Comparison of ENCODE assay signal across 30 cellular contexts in the genomic region with DNA sequence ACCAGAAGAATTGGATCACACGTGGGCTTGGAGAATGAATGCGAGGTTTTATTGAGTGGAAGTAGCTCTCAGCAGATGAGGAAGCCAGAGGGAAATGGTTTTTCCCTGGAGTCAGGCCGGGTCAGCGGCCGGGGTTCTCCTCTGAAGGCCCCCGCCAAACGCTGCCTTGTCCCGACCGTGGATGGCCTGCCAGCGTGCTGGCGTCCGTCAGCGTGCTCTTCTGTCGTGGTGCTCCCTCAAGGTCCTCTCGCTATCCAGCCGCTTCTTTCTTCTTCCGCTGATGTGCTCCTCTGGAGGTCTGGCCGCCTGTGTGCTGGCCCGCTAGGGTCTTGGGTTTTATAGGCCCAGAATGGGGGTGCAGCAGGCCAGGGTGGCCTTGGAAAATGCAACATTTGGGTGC.
"Had no signal": no experiment of that assay in that cellular context is flagged by ENCODE, and none has a peak within 500 bp of the region (broad histone marks: within the 10 kb centered on the region; RNA-seq: fewer than 3 reads in every experiment).

No MANE protein-coding gene starts in this region.

- H3K27me3 ChIP-seq: adrenal gland, body of pancreas, breast epithelium, Peyer's patch had no signal

- H3K4me3 Mint-ChIP-seq: activated CD4-positive, alpha-beta memory T cell treated with anti-CD3 and anti-CD28 coated beads for 36 hours; activated naive CD4-positive, alpha-beta T cell treated with anti-CD3 and anti-CD28 coated beads for 36 hours; activated T-cell treated with anti-CD3 and anti-CD28 coated beads, Interleukin-2, amount 50 U/mL, for 4 hours; activated T-helper 1 cell treated with anti-CD3 and anti-CD28 coated beads, Interleukin-12 subunit alpha, Interleukin-12 subunit beta, Interleukin-2, Interleukin-4 antibody, amounts not matched to agents 30 ng/mL and 10 ng/mL and 1 ng/mL, durations not matched to agents 14 hours and 24 hours and 36 hours; T-helper 2 cell treated with Interferon-gamma antibody and Interleukin-4, amounts not matched to agents 5 μg/mL and 100 μg/mL, for 36 hours had no signal

- H3K27me3 Mint-ChIP-seq: activated CD4-positive, alpha-beta memory T cell treated with anti-CD3 and anti-CD28 coated beads for 36 hours had no signal

- H3K36me3 Mint-ChIP-seq: activated CD4-positive, alpha-beta memory T cell treated with anti-CD3 and anti-CD28 coated beads for 36 hours; activated naive CD4-positive, alpha-beta T cell treated with anti-CD3 and anti-CD28 coated beads, Interleukin-2, amount 50 U/mL, for 72 hours had no signal

- H3K9me3 Mint-ChIP-seq: activated CD4-positive, alpha-beta memory T cell treated with anti-CD3 and anti-CD28 coated beads for 36 hours; activated naive CD4-positive, alpha-beta T cell treated with anti-CD3 and anti-CD28 coated beads for 36 hours; activated naive CD4-positive, alpha-beta T cell treated with anti-CD3 and anti-CD28 coated beads, Interleukin-2, amount 50 U/mL, for 72 hours; activated T-helper 1 cell treated with anti-CD3 and anti-CD28 coated beads, Interleukin-12 subunit alpha, Interleukin-12 subunit beta, Interleukin-2, Interleukin-4 antibody, amounts not matched to agents 30 ng/mL and 10 ng/mL and 1 ng/mL, durations not matched to agents 14 hours and 24 hours and 36 hours; T-helper 2 cell treated with Interferon-gamma antibody and Interleukin-4, amounts not matched to agents 5 μg/mL and 100 μg/mL, for 36 hours had no signal

- FAIRE-seq: astrocyte, TTC549 had no signal

- H3K27ac Mint-ChIP-seq: activated CD4-positive, alpha-beta memory T cell treated with anti-CD3 and anti-CD28 coated beads for 36 hours; activated naive CD4-positive, alpha-beta T cell treated with anti-CD3 and anti-CD28 coated beads for 36 hours; activated naive CD4-positive, alpha-beta T cell treated with anti-CD3 and anti-CD28 coated beads, Interleukin-2, amount 50 U/mL, for 72 hours; activated T-helper 1 cell treated with anti-CD3 and anti-CD28 coated beads, Interleukin-12 subunit alpha, Interleukin-12 subunit beta, Interleukin-2, Interleukin-4 antibody, amounts not matched to agents 30 ng/mL and 10 ng/mL and 1 ng/mL, durations not matched to agents 14 hours and 24 hours and 36 hours; T-helper 2 cell treated with Interferon-gamma antibody and Interleukin-4, amounts not matched to agents 5 μg/mL and 100 μg/mL, for 36 hours had no signal

- H3K36me3 ChIP-seq: adrenal gland, breast epithelium, Peyer's patch had no signal

- H3K4me1 ChIP-seq: adrenal gland, body of pancreas, breast epithelium, Peyer's patch had no signal

- H3K9me3 ChIP-seq: adrenal gland, body of pancreas, breast epithelium, Peyer's patch had no signal

- H3K4me3 ChIP-seq: adrenal gland, body of pancreas, breast epithelium, Peyer's patch had no signal

- H3K27ac ChIP-seq: adrenal gland, body of pancreas, breast epithelium, Peyer's patch, RWPE1 had no signal

- ATAC-seq: activated CD4-positive, CD25-positive, alpha-beta regulatory T cell treated with anti-CD3 and anti-CD28 coated beads, Interleukin-2, amount 50 U/mL, for 24 hours; activated naive CD4-positive, alpha-beta T cell treated with anti-CD3 and anti-CD28 coated beads, Interleukin-2, amount 50 U/mL, for 72 hours; activated T-cell treated with anti-CD3 and anti-CD28 coated beads, Interleukin-2, amount 50 U/mL, for 4 hours; body of pancreas; PC-3; Right ventricle myocardium inferior had no signal

- DNase-seq: activated CD4-positive, alpha-beta memory T cell treated with anti-CD3 and anti-CD28 coated beads for 36 hours; activated CD4-positive, alpha-beta T cell treated with anti-CD3 and anti-CD28 coated beads for 4 hours; activated CD4-positive, alpha-beta T cell treated with anti-CD3 and anti-CD28 coated beads, Interleukin-2, amount 50 U/mL, for 1 hour; activated CD8-positive, alpha-beta memory T cell treated with anti-CD3 and anti-CD28 coated beads, Interleukin-2, amount 50 U/mL, for 4 hours; activated gamma-delta T cell treated with Interleukin-2 at 50 U/mL for 16 hours; activated naive CD4-positive, alpha-beta T cell treated with anti-CD3 and anti-CD28 coated beads for 36 hours; activated T-cell treated with anti-CD3 and anti-CD28 coated beads for 4 hours; activated T-cell treated with anti-CD3 and anti-CD28 coated beads, Interleukin-2, amount 50 U/mL, for 4 hours; adrenal gland; body of pancreas; NCI-H1105; NCI-H1417 treated with DMSO at 0.1 percent for 48 hours; NCI-H187 treated with DMSO at 0.1 percent for 48 hours; NCI-H2081; NCI-H2171 treated with DMSO at 0.1 percent for 48 hours; NCI-H2227 treated with DMSO at 0.1 percent for 48 hours; NCI-H524; NCI-H69; NCI-H82; PC-3; Peyer's patch had no signal
